6 cellular contexts compared by ENCODE assay signal in the genomic region with DNA sequence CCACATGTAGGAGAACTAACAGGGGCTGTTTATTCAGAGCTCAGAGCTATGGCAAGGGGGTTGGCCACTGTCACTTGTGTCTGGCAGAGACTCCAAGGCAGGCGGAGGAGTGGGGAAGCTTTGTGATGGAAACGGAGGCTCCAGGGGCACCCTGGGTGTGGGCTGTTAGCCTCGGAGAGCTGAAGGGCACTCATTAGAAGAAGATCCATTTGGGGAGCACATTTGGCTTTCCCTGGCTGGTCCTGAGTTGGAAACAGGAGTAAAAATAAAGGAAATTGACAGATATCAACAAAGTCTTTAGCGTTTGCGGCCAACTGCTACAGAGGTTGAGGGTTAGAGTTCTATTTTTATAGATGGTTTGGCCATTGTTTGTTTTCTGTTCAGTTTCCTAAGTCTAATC.
"Had no signal": no experiment of that assay in that cellular context is flagged by ENCODE, and none has a peak within 500 bp of the region (broad histone marks: within the 10 kb centered on the region; RNA-seq: fewer than 3 reads in every experiment).

No MANE protein-coding gene starts in this region.

- ATAC-seq: HCT116, K562 had no signal

- H3K9me3 ChIP-seq: HAP-1 had no signal

- H3K36me3 ChIP-seq: HAP-1 had no signal

- DNase-seq: GOT3, H7, IMR-90 had no signal

- H3K4me3 ChIP-seq: HAP-1, K562 had no signal

- H3K4me1 ChIP-seq: HAP-1 had no signal
